Comparison of ENCODE assay signal across 8 cellular contexts in genomic region chr2:196925445-196925767, GRCh38. TPM values are rescaled to one million over a fixed set of nuclear protein-coding genes. Genes with fewer than 3 reads are reported as not detected.
DNase-seq lines count a peak whose midpoint lies in the region; TF ChIP-seq lines count a peak whose summit lies in the region.

No MANE protein-coding gene starts in this region.

- H2AFZ ChIP-seq in Loucy (ENCODE audit: low read length), result peak overlapping the region; percentile 81

- no peaks in the 10 kb centered on the region for H3K9me3 Mint-ChIP-seq in Calu3 (ENCODE audit: low read depth, unreplicated experiment)

- H3K4me3 Mint-ChIP-seq in Calu3 (ENCODE audit: low read depth, unreplicated experiment), result peak overlapping the region; percentile 98

- H3K4me1 Mint-ChIP-seq in Calu3 (ENCODE audit: low read depth, unreplicated experiment), result peaks cover 18% of the 10 kb centered on the region

- peak overlapping the region; percentile 80 for H3K27ac Mint-ChIP-seq in Calu3 (ENCODE audit: unreplicated experiment)

- H3K4me1 ChIP-seq in Loucy (ENCODE audit: insufficient read depth, low read length, poor library complexity, severe bottlenecking), result peaks cover 53% of the 10 kb centered on the region
- no peaks in the 10 kb centered on the region for H3K4me1 ChIP-seq in muscle layer of colon (ENCODE audit: insufficient read depth, low read length)

- H3K36me3 ChIP-seq in Loucy (ENCODE audit: insufficient read depth, low read length), result no peaks in the 10 kb centered on the region
- no peaks in the 10 kb centered on the region for H3K36me3 ChIP-seq in muscle layer of colon (ENCODE audit: insufficient read depth, low read length)

- no TSS peak for BruUV-seq in Calu3 (replicated peaks; lab: Mats Ljungman, UMichigan)

- H3F3A ChIP-seq in Loucy (ENCODE audit: low read depth), result no peaks in the 10 kb centered on the region

- intact Hi-C loops in Calu3 (cut with micrococcal nuclease; ENCODE audit: unreplicated experiment), result no loop called here

- H3K27me3 ChIP-seq in Loucy (ENCODE audit: insufficient read depth, low read length, poor library complexity, severe bottlenecking), result peaks cover 4% of the 10 kb centered on the region
- H3K27me3 ChIP-seq in muscle layer of colon (ENCODE audit: control insufficient read depth in 1 of 2, insufficient read depth in 2 of 2, low read length in 2 of 2), result no peaks in the 10 kb centered on the region

- H3K4me2 ChIP-seq in Loucy (ENCODE audit: low read depth, low read length, poor library complexity, severe bottlenecking), result peak overlapping the region; percentile 87

- no peaks in the 10 kb centered on the region for H3K9me2 ChIP-seq in Loucy (replicated peaks; ENCODE audit: low read depth, low read length)

- H3K9me3 ChIP-seq in Loucy (ENCODE audit: insufficient read depth, low read depth, low read length) (no peaks in the 10 kb centered on the region), muscle layer of colon (ENCODE audit: low read length) (no peaks in the 10 kb centered on the region)

- no peak for TF ChIP-seq CTCF in Calu3 (IDR thresholded peaks at IDR 0.05; ENCODE audit: unreplicated experiment)
- TF ChIP-seq CTCF in Loucy (conservative IDR thresholded peaks at IDR 0.05; ENCODE audit: low read length), result no peak

- peaks cover 58% of the 10 kb centered on the region for H3K79me2 ChIP-seq in Loucy (ENCODE audit: insufficient read depth, low read length)

- H4K20me1 ChIP-seq in Loucy (ENCODE audit: insufficient read depth, low read length, poor library complexity, severe bottlenecking), result peaks cover 19% of the 10 kb centered on the region

- DNase-seq in Calu3 (no peak), cerebellum (ENCODE audit: low spot score) (peak; percentile 31), NCI-H1436 treated with DMSO at 0.1 percent for 48 hours (lab: John Stamatoyannopoulos, UW) (no peak), NCI-H524 treated with DMSO at 0.1 percent for 48 hours (lab: John Stamatoyannopoulos, UW) (no peak)
- no peak for DNase-seq in activated CD8-positive, alpha-beta memory T cell treated with anti-CD3 and anti-CD28 coated beads for 24 hours
- no peak for DNase-seq in central memory CD4-positive, alpha-beta T cell

- peak overlapping the region; percentile 99 for H3K4me3 ChIP-seq in Loucy (ENCODE audit: low read length, poor library complexity, severe bottlenecking)
- H3K4me3 ChIP-seq in muscle layer of colon (ENCODE audit: low read depth in 1 of 2, low read length in 2 of 2), result peak overlapping the region; percentile 93 to 95

- H3K27ac ChIP-seq in muscle layer of colon (ENCODE audit: low read depth, low read length), result peak overlapping the region; percentile 93

- no peaks in the 10 kb centered on the region for H3K27me3 Mint-ChIP-seq in Calu3 (ENCODE audit: unreplicated experiment)

- H3K36me3 Mint-ChIP-seq in Calu3 (ENCODE audit: insufficient read depth, unreplicated experiment), result peaks cover 26% of the 10 kb centered on the region

- H3K9ac ChIP-seq in Loucy (ENCODE audit: low read depth, low read length, poor library complexity, severe bottlenecking), result peak overlapping the region; percentile 82
- peak overlapping the region; percentile 91 for H3K9ac ChIP-seq in muscle layer of colon (ENCODE audit: low read length)

- CTCF ChIA-PET in Calu3 (lab: Charles Lee), result no interaction called here

RNA-seq across cellular contexts. Expression of gene PGAP1, which starts 1.1 kb away (rescaled TPM):
- 3.9 and 5.8 TPM in 2 replicates for total RNA-seq in Calu3 (2022)
- 136 TPM for total RNA-seq in cerebellum

Comparison
In these comparisons a context has a peak if more than half of its experiments do, and no peak if none do; other contexts are left out.
1. RNA of gene PGAP1, which starts 1.1 kb away (total RNA-seq): 136 TPM in cerebellum (single experiment); 3.9 to 5.8 TPM in Calu3; every median in the first group is over 10 times any median in the second.